In the genomic region with DNA sequence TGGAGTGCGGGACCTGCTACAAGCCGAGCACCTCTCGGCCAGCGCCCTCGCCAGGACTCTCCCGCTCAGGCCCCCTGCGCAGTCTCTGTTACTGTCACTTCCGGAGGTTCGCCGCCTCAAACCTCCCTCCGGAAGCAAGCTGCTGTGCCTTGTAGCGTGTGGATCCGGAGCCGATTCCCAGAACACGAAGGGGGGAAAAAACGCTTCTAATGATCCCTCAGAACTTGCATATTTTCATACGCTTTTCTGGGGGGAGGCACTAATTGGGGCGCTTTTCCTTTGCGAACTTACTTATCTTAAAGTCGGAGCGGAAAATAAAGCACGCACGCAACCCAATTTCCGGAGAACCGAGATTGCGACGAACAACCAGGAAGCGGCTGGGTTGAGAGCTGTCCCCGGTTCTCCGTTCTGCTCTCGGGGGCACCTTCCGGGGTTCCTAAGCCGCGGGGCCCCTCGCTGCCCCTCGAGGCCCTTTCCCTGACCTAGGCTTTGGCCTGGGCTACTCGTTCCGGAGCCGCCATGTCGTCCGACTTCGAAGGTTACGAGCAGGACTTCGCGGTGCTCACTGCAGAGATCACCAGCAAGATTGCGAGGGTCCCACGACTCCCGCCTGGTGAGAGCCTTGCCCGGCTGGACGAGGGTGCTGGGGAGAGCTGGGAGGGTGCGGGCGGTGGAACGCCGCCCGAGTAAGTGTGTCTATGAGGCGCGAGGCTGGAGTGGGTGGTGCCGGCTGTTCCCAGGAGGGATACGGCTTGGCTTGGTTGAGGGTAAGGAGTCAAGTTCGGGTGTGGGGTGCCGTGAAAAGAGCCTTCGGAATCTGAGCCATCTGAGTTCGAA, we compare ENCODE assay signal across 1 cellular context.
TF ChIP-seq lines count a peak whose summit lies in the region.

A gene (plus strand): TSS at position 361 of the 837 bp plus-strand sequence. CDS start 159 bp downstream, at position 520.
A gene with protein sequence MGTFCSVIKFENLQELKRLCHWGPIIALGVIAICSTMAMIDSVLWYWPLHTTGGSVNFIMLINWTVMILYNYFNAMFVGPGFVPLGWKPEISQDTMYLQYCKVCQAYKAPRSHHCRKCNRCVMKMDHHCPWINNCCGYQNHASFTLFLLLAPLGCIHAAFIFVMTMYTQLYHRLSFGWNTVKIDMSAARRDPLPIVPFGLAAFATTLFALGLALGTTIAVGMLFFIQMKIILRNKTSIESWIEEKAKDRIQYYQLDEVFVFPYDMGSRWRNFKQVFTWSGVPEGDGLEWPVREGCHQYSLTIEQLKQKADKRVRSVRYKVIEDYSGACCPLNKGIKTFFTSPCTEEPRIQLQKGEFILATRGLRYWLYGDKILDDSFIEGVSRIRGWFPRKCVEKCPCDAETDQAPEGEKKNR (minus strand): TSS at position 60 of the 837 bp plus-strand sequence. CDS start 1,478 bp downstream, outside the sequence.

TF ChIP-seq in HepG2, 621 proteins besides CTCF, POLR2A, EP300 and RAD21 (continued from another document and continues in another):
- TF ChIP-seq, protein P1, sequence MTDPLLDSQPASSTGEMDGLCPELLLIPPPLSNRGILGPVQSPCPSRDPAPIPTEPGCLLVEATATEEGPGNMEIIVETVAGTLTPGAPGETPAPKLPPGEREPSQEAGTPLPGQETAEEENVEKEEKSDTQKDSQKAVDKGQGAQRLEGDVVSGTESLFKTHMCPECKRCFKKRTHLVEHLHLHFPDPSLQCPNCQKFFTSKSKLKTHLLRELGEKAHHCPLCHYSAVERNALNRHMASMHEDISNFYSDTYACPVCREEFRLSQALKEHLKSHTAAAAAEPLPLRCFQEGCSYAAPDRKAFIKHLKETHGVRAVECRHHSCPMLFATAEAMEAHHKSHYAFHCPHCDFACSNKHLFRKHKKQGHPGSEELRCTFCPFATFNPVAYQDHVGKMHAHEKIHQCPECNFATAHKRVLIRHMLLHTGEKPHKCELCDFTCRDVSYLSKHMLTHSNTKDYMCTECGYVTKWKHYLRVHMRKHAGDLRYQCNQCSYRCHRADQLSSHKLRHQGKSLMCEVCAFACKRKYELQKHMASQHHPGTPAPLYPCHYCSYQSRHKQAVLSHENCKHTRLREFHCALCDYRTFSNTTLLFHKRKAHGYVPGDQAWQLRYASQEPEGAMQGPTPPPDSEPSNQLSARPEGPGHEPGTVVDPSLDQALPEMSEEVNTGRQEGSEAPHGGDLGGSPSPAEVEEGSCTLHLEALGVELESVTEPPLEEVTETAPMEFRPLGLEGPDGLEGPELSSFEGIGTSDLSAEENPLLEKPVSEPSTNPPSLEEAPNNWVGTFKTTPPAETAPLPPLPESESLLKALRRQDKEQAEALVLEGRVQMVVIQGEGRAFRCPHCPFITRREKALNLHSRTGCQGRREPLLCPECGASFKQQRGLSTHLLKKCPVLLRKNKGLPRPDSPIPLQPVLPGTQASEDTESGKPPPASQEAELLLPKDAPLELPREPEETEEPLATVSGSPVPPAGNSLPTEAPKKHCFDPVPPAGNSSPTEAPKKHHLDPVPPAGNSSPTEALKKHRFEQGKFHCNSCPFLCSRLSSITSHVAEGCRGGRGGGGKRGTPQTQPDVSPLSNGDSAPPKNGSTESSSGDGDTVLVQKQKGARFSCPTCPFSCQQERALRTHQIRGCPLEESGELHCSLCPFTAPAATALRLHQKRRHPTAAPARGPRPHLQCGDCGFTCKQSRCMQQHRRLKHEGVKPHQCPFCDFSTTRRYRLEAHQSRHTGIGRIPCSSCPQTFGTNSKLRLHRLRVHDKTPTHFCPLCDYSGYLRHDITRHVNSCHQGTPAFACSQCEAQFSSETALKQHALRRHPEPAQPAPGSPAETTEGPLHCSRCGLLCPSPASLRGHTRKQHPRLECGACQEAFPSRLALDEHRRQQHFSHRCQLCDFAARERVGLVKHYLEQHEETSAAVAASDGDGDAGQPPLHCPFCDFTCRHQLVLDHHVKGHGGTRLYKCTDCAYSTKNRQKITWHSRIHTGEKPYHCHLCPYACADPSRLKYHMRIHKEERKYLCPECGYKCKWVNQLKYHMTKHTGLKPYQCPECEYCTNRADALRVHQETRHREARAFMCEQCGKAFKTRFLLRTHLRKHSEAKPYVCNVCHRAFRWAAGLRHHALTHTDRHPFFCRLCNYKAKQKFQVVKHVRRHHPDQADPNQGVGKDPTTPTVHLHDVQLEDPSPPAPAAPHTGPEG (CRISPR knock-in tag; IDR thresholded peaks at IDR 0.05) = no peak
- peak; percentile 83 for TF ChIP-seq ZSCAN29 (CRISPR knock-in tag; conservative IDR thresholded peaks at IDR 0.05)
- no peak for TF ChIP-seq CC2D1A (CRISPR knock-in tag; IDR thresholded peaks at IDR 0.05)
- TF ChIP-seq, protein P2, sequence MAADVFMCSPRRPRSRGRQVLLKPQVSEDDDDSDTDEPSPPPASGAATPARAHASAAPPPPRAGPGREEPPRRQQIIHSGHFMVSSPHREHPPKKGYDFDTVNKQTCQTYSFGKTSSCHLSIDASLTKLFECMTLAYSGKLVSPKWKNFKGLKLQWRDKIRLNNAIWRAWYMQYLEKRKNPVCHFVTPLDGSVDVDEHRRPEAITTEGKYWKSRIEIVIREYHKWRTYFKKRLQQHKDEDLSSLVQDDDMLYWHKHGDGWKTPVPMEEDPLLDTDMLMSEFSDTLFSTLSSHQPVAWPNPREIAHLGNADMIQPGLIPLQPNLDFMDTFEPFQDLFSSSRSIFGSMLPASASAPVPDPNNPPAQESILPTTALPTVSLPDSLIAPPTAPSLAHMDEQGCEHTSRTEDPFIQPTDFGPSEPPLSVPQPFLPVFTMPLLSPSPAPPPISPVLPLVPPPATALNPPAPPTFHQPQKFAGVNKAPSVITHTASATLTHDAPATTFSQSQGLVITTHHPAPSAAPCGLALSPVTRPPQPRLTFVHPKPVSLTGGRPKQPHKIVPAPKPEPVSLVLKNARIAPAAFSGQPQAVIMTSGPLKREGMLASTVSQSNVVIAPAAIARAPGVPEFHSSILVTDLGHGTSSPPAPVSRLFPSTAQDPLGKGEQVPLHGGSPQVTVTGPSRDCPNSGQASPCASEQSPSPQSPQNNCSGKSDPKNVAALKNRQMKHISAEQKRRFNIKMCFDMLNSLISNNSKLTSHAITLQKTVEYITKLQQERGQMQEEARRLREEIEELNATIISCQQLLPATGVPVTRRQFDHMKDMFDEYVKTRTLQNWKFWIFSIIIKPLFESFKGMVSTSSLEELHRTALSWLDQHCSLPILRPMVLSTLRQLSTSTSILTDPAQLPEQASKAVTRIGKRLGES (CRISPR knock-in tag; IDR thresholded peaks at IDR 0.05; ENCODE audit: borderline replicate concordance) = no peak
- no peak for TF ChIP-seq ZNF121 (CRISPR knock-in tag; IDR thresholded peaks at IDR 0.05)
- TF ChIP-seq RFX5 (IDR thresholded peaks at IDR 0.05; ENCODE audit: low read depth, low read length) = no peak
- no peak for TF ChIP-seq ZFP62 (CRISPR knock-in tag; IDR thresholded peaks at IDR 0.05)
- TF ChIP-seq, protein P3, sequence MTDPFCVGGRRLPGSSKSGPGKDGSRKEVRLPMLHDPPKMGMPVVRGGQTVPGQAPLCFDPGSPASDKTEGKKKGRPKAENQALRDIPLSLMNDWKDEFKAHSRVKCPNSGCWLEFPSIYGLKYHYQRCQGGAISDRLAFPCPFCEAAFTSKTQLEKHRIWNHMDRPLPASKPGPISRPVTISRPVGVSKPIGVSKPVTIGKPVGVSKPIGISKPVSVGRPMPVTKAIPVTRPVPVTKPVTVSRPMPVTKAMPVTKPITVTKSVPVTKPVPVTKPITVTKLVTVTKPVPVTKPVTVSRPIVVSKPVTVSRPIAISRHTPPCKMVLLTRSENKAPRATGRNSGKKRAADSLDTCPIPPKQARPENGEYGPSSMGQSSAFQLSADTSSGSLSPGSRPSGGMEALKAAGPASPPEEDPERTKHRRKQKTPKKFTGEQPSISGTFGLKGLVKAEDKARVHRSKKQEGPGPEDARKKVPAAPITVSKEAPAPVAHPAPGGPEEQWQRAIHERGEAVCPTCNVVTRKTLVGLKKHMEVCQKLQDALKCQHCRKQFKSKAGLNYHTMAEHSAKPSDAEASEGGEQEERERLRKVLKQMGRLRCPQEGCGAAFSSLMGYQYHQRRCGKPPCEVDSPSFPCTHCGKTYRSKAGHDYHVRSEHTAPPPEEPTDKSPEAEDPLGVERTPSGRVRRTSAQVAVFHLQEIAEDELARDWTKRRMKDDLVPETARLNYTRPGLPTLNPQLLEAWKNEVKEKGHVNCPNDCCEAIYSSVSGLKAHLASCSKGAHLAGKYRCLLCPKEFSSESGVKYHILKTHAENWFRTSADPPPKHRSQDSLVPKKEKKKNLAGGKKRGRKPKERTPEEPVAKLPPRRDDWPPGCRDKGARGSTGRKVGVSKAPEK (CRISPR knock-in tag; IDR thresholded peaks at IDR 0.05; ENCODE audit: borderline replicate concordance) = no peak; the same call in 1 of the 2 replicates
- no peak for TF ChIP-seq ZBTB7A (CRISPR knock-in tag; IDR thresholded peaks at IDR 0.05)
- TF ChIP-seq, protein P4, sequence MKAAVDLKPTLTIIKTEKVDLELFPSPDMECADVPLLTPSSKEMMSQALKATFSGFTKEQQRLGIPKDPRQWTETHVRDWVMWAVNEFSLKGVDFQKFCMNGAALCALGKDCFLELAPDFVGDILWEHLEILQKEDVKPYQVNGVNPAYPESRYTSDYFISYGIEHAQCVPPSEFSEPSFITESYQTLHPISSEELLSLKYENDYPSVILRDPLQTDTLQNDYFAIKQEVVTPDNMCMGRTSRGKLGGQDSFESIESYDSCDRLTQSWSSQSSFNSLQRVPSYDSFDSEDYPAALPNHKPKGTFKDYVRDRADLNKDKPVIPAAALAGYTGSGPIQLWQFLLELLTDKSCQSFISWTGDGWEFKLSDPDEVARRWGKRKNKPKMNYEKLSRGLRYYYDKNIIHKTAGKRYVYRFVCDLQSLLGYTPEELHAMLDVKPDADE (CRISPR knock-in tag; IDR thresholded peaks at IDR 0.05) = no peak
- TF ChIP-seq STAT5B (CRISPR knock-in tag; IDR thresholded peaks at IDR 0.05) = no peak
- TF ChIP-seq, protein P5, sequence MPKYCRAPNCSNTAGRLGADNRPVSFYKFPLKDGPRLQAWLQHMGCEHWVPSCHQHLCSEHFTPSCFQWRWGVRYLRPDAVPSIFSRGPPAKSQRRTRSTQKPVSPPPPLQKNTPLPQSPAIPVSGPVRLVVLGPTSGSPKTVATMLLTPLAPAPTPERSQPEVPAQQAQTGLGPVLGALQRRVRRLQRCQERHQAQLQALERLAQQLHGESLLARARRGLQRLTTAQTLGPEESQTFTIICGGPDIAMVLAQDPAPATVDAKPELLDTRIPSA (CRISPR knock-in tag; IDR thresholded peaks at IDR 0.05; ENCODE audit: borderline replicate concordance) = no peak
- no peak for TF ChIP-seq MTF1 (CRISPR knock-in tag; IDR thresholded peaks at IDR 0.05)
- no peak for TF ChIP-seq SMAD1 (CRISPR knock-in tag; IDR thresholded peaks at IDR 0.05; ENCODE audit: borderline replicate concordance, low read depth)
- TF ChIP-seq ZNF282 (IDR thresholded peaks at IDR 0.05; ENCODE audit: partially characterized antibody) = no peak
- TF ChIP-seq NFIC (IDR thresholded peaks at IDR 0.05; ENCODE audit: low read length) = 0 out of 2 replicates have a peak, but pooled peaks have one; percentile 55
- TF ChIP-seq ZNF296 (CRISPR knock-in tag; conservative IDR thresholded peaks at IDR 0.05) = no peak; the same call in 1 of the 2 replicates
- TF ChIP-seq ZNF256 (CRISPR knock-in tag; conservative IDR thresholded peaks at IDR 0.05) = no peak
- TF ChIP-seq, protein P6, sequence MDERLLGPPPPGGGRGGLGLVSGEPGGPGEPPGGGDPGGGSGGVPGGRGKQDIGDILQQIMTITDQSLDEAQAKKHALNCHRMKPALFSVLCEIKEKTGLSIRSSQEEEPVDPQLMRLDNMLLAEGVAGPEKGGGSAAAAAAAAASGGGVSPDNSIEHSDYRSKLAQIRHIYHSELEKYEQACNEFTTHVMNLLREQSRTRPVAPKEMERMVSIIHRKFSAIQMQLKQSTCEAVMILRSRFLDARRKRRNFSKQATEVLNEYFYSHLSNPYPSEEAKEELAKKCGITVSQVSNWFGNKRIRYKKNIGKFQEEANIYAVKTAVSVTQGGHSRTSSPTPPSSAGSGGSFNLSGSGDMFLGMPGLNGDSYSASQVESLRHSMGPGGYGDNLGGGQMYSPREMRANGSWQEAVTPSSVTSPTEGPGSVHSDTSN (CRISPR knock-in tag; IDR thresholded peaks at IDR 0.05) = no peak
- no peak for TF ChIP-seq HNF4G (IDR thresholded peaks at IDR 0.05; ENCODE audit: borderline replicate concordance, low read depth, low read length)
- 0 out of 2 replicates have a peak, but pooled peaks have one; percentile 15 for TF ChIP-seq HNF4G (CRISPR knock-in tag; IDR thresholded peaks at IDR 0.05; ENCODE audit: borderline replicate concordance, low read depth)
- no peak; the same call in 1 of the 2 replicates for TF ChIP-seq GZF1 (CRISPR knock-in tag; IDR thresholded peaks at IDR 0.05)
- peak; percentile 63; the same call in 1 of the 2 replicates for TF ChIP-seq EHMT2 (IDR thresholded peaks at IDR 0.05; ENCODE audit: borderline replicate concordance, low read depth, low read length)
- peak; percentile 92; the same call in 1 of the 2 replicates for TF ChIP-seq ZNF383 (CRISPR knock-in tag; IDR thresholded peaks at IDR 0.05; ENCODE audit: borderline replicate concordance)
- no peak for TF ChIP-seq JUND (CRISPR knock-in tag; IDR thresholded peaks at IDR 0.05)
- TF ChIP-seq U2AF1 (optimal IDR thresholded peaks at IDR 0.05; ENCODE audit: low read depth, low read length) = peak; percentile 67
- peak; percentile 78 for TF ChIP-seq PHF21A (CRISPR knock-in tag; IDR thresholded peaks at IDR 0.05)
- TF ChIP-seq NFYB (CRISPR knock-in tag; IDR thresholded peaks at IDR 0.05) = no peak
- TF ChIP-seq HMG20A (CRISPR knock-in tag; IDR thresholded peaks at IDR 0.05; ENCODE audit: borderline replicate concordance) = no peak
- no peak for TF ChIP-seq KLF13 (CRISPR knock-in tag; IDR thresholded peaks at IDR 0.05)
- TF ChIP-seq IRF2 (CRISPR knock-in tag; IDR thresholded peaks at IDR 0.05) = no peak
- TF ChIP-seq SRSF9 (IDR thresholded peaks at IDR 0.05; ENCODE audit: borderline replicate concordance, insufficient read depth, low read depth, low read length, poor library complexity, severe bottlenecking) = no peak
- TF ChIP-seq ZNF317 (CRISPR knock-in tag; IDR thresholded peaks at IDR 0.05) = peak; percentile 48; the same call in 1 of the 2 replicates
- TF ChIP-seq, protein P7, sequence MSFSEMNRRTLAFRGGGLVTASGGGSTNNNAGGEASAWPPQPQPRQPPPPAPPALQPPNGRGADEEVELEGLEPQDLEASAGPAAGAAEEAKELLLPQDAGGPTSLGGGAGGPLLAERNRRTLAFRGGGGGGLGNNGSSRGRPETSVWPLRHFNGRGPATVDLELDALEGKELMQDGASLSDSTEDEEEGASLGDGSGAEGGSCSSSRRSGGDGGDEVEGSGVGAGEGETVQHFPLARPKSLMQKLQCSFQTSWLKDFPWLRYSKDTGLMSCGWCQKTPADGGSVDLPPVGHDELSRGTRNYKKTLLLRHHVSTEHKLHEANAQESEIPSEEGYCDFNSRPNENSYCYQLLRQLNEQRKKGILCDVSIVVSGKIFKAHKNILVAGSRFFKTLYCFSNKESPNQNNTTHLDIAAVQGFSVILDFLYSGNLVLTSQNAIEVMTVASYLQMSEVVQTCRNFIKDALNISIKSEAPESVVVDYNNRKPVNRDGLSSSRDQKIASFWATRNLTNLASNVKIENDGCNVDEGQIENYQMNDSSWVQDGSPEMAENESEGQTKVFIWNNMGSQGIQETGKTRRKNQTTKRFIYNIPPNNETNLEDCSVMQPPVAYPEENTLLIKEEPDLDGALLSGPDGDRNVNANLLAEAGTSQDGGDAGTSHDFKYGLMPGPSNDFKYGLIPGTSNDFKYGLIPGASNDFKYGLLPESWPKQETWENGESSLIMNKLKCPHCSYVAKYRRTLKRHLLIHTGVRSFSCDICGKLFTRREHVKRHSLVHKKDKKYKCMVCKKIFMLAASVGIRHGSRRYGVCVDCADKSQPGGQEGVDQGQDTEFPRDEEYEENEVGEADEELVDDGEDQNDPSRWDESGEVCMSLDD (CRISPR knock-in tag; IDR thresholded peaks at IDR 0.05; ENCODE audit: borderline replicate concordance) = peak; percentile 74; the same call in 1 of the 2 replicates
- peak; percentile 48 for TF ChIP-seq SRSF1 (optimal IDR thresholded peaks at IDR 0.05; ENCODE audit: low read depth, low read length)
- no peak for TF ChIP-seq TBP (CRISPR knock-in tag; IDR thresholded peaks at IDR 0.05)
- TF ChIP-seq MTF2 (CRISPR knock-in tag; IDR thresholded peaks at IDR 0.05; ENCODE audit: borderline replicate concordance) = no peak
